In the genomic region with DNA sequence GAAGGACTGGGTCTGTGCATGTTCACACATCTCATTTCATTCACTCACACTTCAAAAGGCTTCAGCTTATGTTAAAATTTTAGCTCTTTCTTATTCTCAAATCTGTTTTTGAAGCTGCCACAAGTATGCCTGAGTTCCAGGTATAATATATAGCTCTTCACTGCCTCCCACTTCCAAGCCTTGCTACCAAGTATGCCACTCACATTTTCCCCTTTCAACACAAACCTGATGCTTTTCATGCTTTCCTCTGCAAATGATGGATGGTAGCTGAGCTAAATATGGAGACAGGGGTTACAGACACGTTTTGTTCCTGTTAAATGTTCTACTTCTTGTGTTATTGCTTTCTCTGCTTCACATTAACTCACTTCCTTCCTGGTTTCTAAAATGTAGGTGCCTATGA, we compare ENCODE assay signal across 13 cellular contexts.
DNase-seq lines count a peak whose midpoint lies in the region; ATAC-seq and TF ChIP-seq lines count a peak whose summit lies in the region.
"Had no signal": no experiment of that assay in that cellular context is flagged by ENCODE, and none has a peak within 500 bp of the region (broad histone marks: within the 10 kb centered on the region; RNA-seq: fewer than 3 reads in every experiment).

No MANE protein-coding gene starts in this region.

- POLR2A ChIA-PET in OCI-LY7 (lab: Charles Lee), result interaction anchor here (0.8 to 1.9 kb wide), 5 partner anchors 9 to 113 kb away, joined by 3 to 10 read pairs (median 3); no protein-coding TSS in a partner anchor
- POLR2A ChIA-PET in naive thymus-derived CD4-positive, alpha-beta T cell (lab: Charles Lee), result no interaction called here

- peak overlapping the region; percentile 40; the same call in 1 of the 2 replicates for H2AFZ ChIP-seq in OCI-LY7 (ENCODE audit: low read length)

- H3K27ac ChIP-seq in BLaER1 treated with 17β-estradiol and CSF1 and Interleukin-3, amounts not matched to agents 10 nM and 100 nM, result peak overlapping the region in 6 of 11 experiments; percentile 16 to 60 (median 42); a peak in 7 of 22 replicates
- H3K27ac ChIP-seq in OCI-LY7 (ENCODE audit: low read depth, low read length, poor library complexity, severe bottlenecking) (no peak overlapping the region), heart right ventricle (no peak overlapping the region)
- no peak overlapping the region for H3K27ac ChIP-seq in naive thymus-derived CD4-positive, alpha-beta T cell (ENCODE audit: low read depth, low read length)

- H3K4me1 ChIP-seq in BLaER1 treated with 17β-estradiol and CSF1 and Interleukin-3, amounts not matched to agents 10 nM and 100 nM, result peaks cover 15 to 25% (median 18%) of the 10 kb centered on the region in 10 experiments
- H3K4me1 ChIP-seq in OCI-LY7 (ENCODE audit: insufficient read depth, low read length, poor library complexity, severe bottlenecking), result peaks cover 7% of the 10 kb centered on the region
- peaks cover 0 to 3% of the 10 kb centered on the region in 2 donors for H3K4me1 ChIP-seq in naive thymus-derived CD4-positive, alpha-beta T cell (ENCODE audit: control insufficient read depth in 2 of 2, insufficient read depth in 2 of 2, low read length in 2 of 2)
- H3K4me1 ChIP-seq in heart right ventricle, result peaks cover 0 to 7% (median 0%) of the 10 kb centered on the region in 9 donors
- H3K4me1 ChIP-seq: BE2C had no signal

- 24 to 31% methylated on average over 1 of the region's 1 CpG for WGBS in heart right ventricle, 2 donors

- H3K4me1 Mint-ChIP-seq in IgD-negative memory B cell, result peaks cover 11 to 16% (median 12%) of the 10 kb centered on the region in 3 donors
- H3K4me1 Mint-ChIP-seq in naive thymus-derived CD4-positive, alpha-beta T cell, result peaks cover 0 to 14% (median 7%) of the 10 kb centered on the region in 7 donors
- H3K4me1 Mint-ChIP-seq: CD8-positive, alpha-beta memory T cell had no signal

- no peaks in the 10 kb centered on the region for H3K79me2 ChIP-seq in OCI-LY7 (ENCODE audit: insufficient read depth, low read depth, low read length)

- peaks cover 4 to 10% (median 7%) of the 10 kb centered on the region in 3 donors for H3K9me3 Mint-ChIP-seq in IgD-negative memory B cell
- peaks cover 9 to 31% (median 19%) of the 10 kb centered on the region in 11 donors for H3K9me3 Mint-ChIP-seq in naive thymus-derived CD4-positive, alpha-beta T cell

- peaks cover 6% of the 10 kb centered on the region for H3K36me3 Mint-ChIP-seq in IgD-negative memory B cell
- H3K36me3 Mint-ChIP-seq in naive thymus-derived CD4-positive, alpha-beta T cell, result peaks cover 2 to 18% (median 7%) of the 10 kb centered on the region in 5 donors

- no peaks in the 10 kb centered on the region for H3K9me2 ChIP-seq in OCI-LY7 (ENCODE audit: insufficient read depth, low read length)

- peaks cover 19 to 54% (median 37%) of the 10 kb centered on the region in 11 experiments for H3K9me3 ChIP-seq in BLaER1 treated with 17β-estradiol and CSF1 and Interleukin-3, amounts not matched to agents 10 nM and 100 nM (replicated peaks in 1 of 11)
- H3K9me3 ChIP-seq in OCI-LY7 (ENCODE audit: low read length) (peaks cover 21% of the 10 kb centered on the region), heart right ventricle (peaks cover 0 to 20% (median 16%) of the 10 kb centered on the region in 11 donors)
- peaks cover 0 to 14% (median 6%) of the 10 kb centered on the region in 3 experiments for H3K9me3 ChIP-seq in naive thymus-derived CD4-positive, alpha-beta T cell (ENCODE audit: control insufficient read depth in 2 of 3, low read length in 3 of 3)
- H3K9me3 ChIP-seq: BE2C had no signal

- H3K4me2 ChIP-seq in BLaER1 treated with 17β-estradiol and CSF1 and Interleukin-3, amounts not matched to agents 10 nM and 100 nM, result peak overlapping the region; percentile 35 to 65 (median 49); a peak in 21 of 22 replicates
- peak overlapping the region; percentile 17; the same call in 1 of the 2 replicates for H3K4me2 ChIP-seq in OCI-LY7 (ENCODE audit: low read length)

- intact Hi-C loops in OCI-LY7 (cut with micrococcal nuclease; ENCODE audit: unreplicated experiment), result no loop called here
- intact Hi-C loops in naive thymus-derived CD4-positive, alpha-beta T cell (cut with micrococcal nuclease), result no loop called here
- intact Hi-C loops in heart right ventricle (cut with DNase I), result no loop called here

- peak overlapping the region in 3 of 4 donors; percentile 13 to 65 (median 56) for H3K4me3 Mint-ChIP-seq in IgD-negative memory B cell
- H3K4me3 Mint-ChIP-seq in naive thymus-derived CD4-positive, alpha-beta T cell, result no peak overlapping the region
- H3K4me3 Mint-ChIP-seq: CD8-positive, alpha-beta memory T cell had no signal

- peaks cover 2% of the 10 kb centered on the region for H3K27me3 Mint-ChIP-seq in IgD-negative memory B cell
- H3K27me3 Mint-ChIP-seq in naive thymus-derived CD4-positive, alpha-beta T cell, result no peaks in the 10 kb centered on the region

- H3K27me3 ChIP-seq in BLaER1 treated with 17β-estradiol and CSF1 and Interleukin-3, amounts not matched to agents 10 nM and 100 nM, result no peaks in the 10 kb centered on the region
- no peaks in the 10 kb centered on the region for H3K27me3 ChIP-seq in naive thymus-derived CD4-positive, alpha-beta T cell (ENCODE audit: control insufficient read depth in 2 of 2, insufficient read depth in 2 of 2, low read length in 2 of 2)
- peaks cover 0 to 3% (median 0%) of the 10 kb centered on the region in 7 donors for H3K27me3 ChIP-seq in heart right ventricle
- H3K27me3 ChIP-seq: BE2C had no signal

- no peak overlapping the region for H3K4me3 ChIP-seq in BLaER1 treated with 17β-estradiol and CSF1 and Interleukin-3, amounts not matched to agents 10 nM and 100 nM
- H3K4me3 ChIP-seq in OCI-LY7 (ENCODE audit: low read depth, low read length, poor library complexity, severe bottlenecking), result no peak overlapping the region
- H3K4me3 ChIP-seq in naive thymus-derived CD4-positive, alpha-beta T cell (ENCODE audit: low read length), result no peak overlapping the region
- no peak overlapping the region for H3K4me3 ChIP-seq in heart right ventricle

- TF ChIP-seq CTCF in OCI-LY7 (conservative IDR thresholded peaks at IDR 0.05; ENCODE audit: low read length) (no peak), heart right ventricle (IDR thresholded peaks at IDR 0.05) (no peak)

- BruUV-seq in OCI-LY7 (replicated peaks; lab: Mats Ljungman, UMichigan), result no TSS peak

- no peak for ATAC-seq in naive thymus-derived CD4-positive, alpha-beta T cell
- ATAC-seq in HG02623 (IDR thresholded peaks at IDR 0.05; ENCODE audit: unreplicated experiment), result no peak
- ATAC-seq in heart right ventricle, result no peak

- DNase-seq in OCI-LY7 (ENCODE audit: low spot score), result no peak
- no peak for DNase-seq in naive thymus-derived CD4-positive, alpha-beta T cell
- DNase-seq in heart right ventricle, result no peak
- no peak for DNase-seq in NCI-H345 (lab: John Stamatoyannopoulos, UW)
- DNase-seq: BE2C; CD8-positive, alpha-beta memory T cell; GF-D8; Karpas-422; NCI-H1092; T-helper 1 cell had no signal

- H3K36me3 ChIP-seq in BLaER1 treated with 17β-estradiol and CSF1 and Interleukin-3, amounts not matched to agents 10 nM and 100 nM, result peaks cover 0 to 9% (median 0%) of the 10 kb centered on the region in 11 experiments; a peak in 1 of 22 replicates
- H3K36me3 ChIP-seq in OCI-LY7 (ENCODE audit: insufficient read depth, low read length) (no peaks in the 10 kb centered on the region; the same call in 1 of the 2 replicates), heart right ventricle (no peaks in the 10 kb centered on the region)
- no peaks in the 10 kb centered on the region for H3K36me3 ChIP-seq in naive thymus-derived CD4-positive, alpha-beta T cell (ENCODE audit: control insufficient read depth in 2 of 3, insufficient read depth in 3 of 3, low read length in 3 of 3)
- H3K36me3 ChIP-seq: BE2C had no signal

- H4K20me1 ChIP-seq in BLaER1 treated with 17β-estradiol and CSF1 and Interleukin-3, amounts not matched to agents 10 nM and 100 nM, result no peaks in the 10 kb centered on the region
- no peaks in the 10 kb centered on the region for H4K20me1 ChIP-seq in OCI-LY7 (ENCODE audit: insufficient read depth, low read length)

- no peak overlapping the region for H3K27ac Mint-ChIP-seq in IgD-negative memory B cell
- peak overlapping the region in 5 of 9 donors; percentile 14 to 64 (median 41) for H3K27ac Mint-ChIP-seq in naive thymus-derived CD4-positive, alpha-beta T cell

- CTCF ChIA-PET in OCI-LY7 (lab: Charles Lee; ENCODE audit: unreplicated experiment), result no interaction called here
- CTCF ChIA-PET in naive thymus-derived CD4-positive, alpha-beta T cell (lab: Charles Lee), result no interaction called here

- H3K9ac ChIP-seq in BLaER1 treated with 17β-estradiol and CSF1 and Interleukin-3, amounts not matched to agents 10 nM and 100 nM, result no peak overlapping the region

Comparison
In these comparisons a context has a peak if more than half of its experiments do, and no peak if none do; other contexts are left out.
1. H3K27ac ChIP-seq: peak in BLaER1 treated with 17β-estradiol and CSF1 and Interleukin-3, amounts not matched to agents 10 nM and 100 nM (6 of 11); none in OCI-LY7 (single experiment), naive thymus-derived CD4-positive, alpha-beta T cell (single experiment) and heart right ventricle (0 of 10).
2. H3K27ac Mint-ChIP-seq: peak in naive thymus-derived CD4-positive, alpha-beta T cell (5 of 9); none in IgD-negative memory B cell (0 of 3).
3. H3K4me3 Mint-ChIP-seq: peak in IgD-negative memory B cell (3 of 4); none in naive thymus-derived CD4-positive, alpha-beta T cell (0 of 10).